Comparison of ENCODE assay signal across 8 cellular contexts in the genomic region with DNA sequence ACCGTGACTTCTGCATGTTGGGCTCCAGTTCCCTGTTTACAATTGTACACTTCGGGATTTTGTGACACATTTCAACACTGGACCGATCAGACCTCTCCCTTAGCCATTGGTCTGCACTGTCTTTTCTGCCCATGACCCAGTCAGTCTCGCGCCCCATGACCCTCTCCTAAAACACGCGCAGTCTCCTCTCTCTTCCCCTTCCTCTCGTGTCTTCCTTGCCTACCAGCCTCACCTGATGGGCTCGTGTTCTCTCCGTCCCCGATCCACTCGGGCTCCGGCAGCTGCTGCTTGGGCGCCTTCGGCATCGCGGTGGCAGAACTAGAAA. TPM values are rescaled to one million over a fixed set of nuclear protein-coding genes. Genes with fewer than 3 reads are reported as not detected.
DNase-seq lines count a peak whose midpoint lies in the region; ATAC-seq and TF ChIP-seq lines count a peak whose summit lies in the region.

No MANE protein-coding gene starts in this region.

- no peaks in the 10 kb centered on the region for H3K27me3 Mint-ChIP-seq in activated T-cell treated with anti-CD3 and anti-CD28 coated beads, Interleukin-2, amount 50 U/mL, for 4 hours (ENCODE audit: low read depth)
- H3K27me3 Mint-ChIP-seq in activated T-helper 1 cell treated with anti-CD3 and anti-CD28 coated beads, Interleukin-12 subunit alpha, Interleukin-12 subunit beta, Interleukin-2, Interleukin-4 antibody, amounts not matched to agents 30 ng/mL and 10 ng/mL and 1 ng/mL, durations not matched to agents 14 hours and 24 hours and 36 hours (ENCODE audit: insufficient read depth) = no peaks in the 10 kb centered on the region

- H3K36me3 ChIP-seq in hepatocyte (replicated peaks; ENCODE audit: insufficient read depth, low read depth) = no peaks in the 10 kb centered on the region

- intact Hi-C loops in activated T-helper 1 cell treated with anti-CD3 and anti-CD28 coated beads, Interleukin-12 subunit alpha, Interleukin-12 subunit beta, Interleukin-2, Interleukin-4 antibody, amounts not matched to agents 30 ng/mL and 10 ng/mL and 1 ng/mL, durations not matched to agents 14 hours and 24 hours and 36 hours (cut with micrococcal nuclease) = loop anchor here (1.0 to 2.0 kb wide), 8 partner anchors 13 to 588 kb away; a partner anchor contains a TSS

- H3K27ac Mint-ChIP-seq in activated T-helper 1 cell treated with anti-CD3 and anti-CD28 coated beads, Interleukin-12 subunit alpha, Interleukin-12 subunit beta, Interleukin-2, Interleukin-4 antibody, amounts not matched to agents 30 ng/mL and 10 ng/mL and 1 ng/mL, durations not matched to agents 14 hours and 24 hours and 36 hours = peak overlapping the region; percentile 98
- H3K27ac Mint-ChIP-seq in stimulated activated effector memory CD8-positive, alpha-beta T cell treated with anti-CD3 and anti-CD28 coated beads, Interleukin-12 subunit alpha, Interleukin-12 subunit beta, amount 100 ng/mL, for 72 hours = peak overlapping the region; percentile 99

- peaks cover 20% of the 10 kb centered on the region for H3K36me3 Mint-ChIP-seq in activated T-cell treated with anti-CD3 and anti-CD28 coated beads, Interleukin-2, amount 50 U/mL, for 4 hours (ENCODE audit: insufficient read depth)
- H3K36me3 Mint-ChIP-seq in activated T-helper 1 cell treated with anti-CD3 and anti-CD28 coated beads, Interleukin-12 subunit alpha, Interleukin-12 subunit beta, Interleukin-2, Interleukin-4 antibody, amounts not matched to agents 30 ng/mL and 10 ng/mL and 1 ng/mL, durations not matched to agents 14 hours and 24 hours and 36 hours (ENCODE audit: low read depth) = peaks cover 17% of the 10 kb centered on the region
- H3K36me3 Mint-ChIP-seq in stimulated activated effector memory CD8-positive, alpha-beta T cell treated with anti-CD3 and anti-CD28 coated beads, Interleukin-12 subunit alpha, Interleukin-12 subunit beta, amount 100 ng/mL, for 72 hours = peaks cover 46% of the 10 kb centered on the region

- H3K27ac ChIP-seq in hepatocyte = peak overlapping the region; percentile 87

- H3K4me2 ChIP-seq in hepatocyte = peak overlapping the region; percentile 77

- peaks cover 17% of the 10 kb centered on the region for H3K4me1 ChIP-seq in hepatocyte (ENCODE audit: insufficient read depth)

- no peaks in the 10 kb centered on the region for H3K9me3 ChIP-seq in hepatocyte (ENCODE audit: low read depth)

- WGBS in hepatocyte (ENCODE audit: low lambda C conversion rate, missing lambda C conversion rate) = under 1% methylated on average over 17 of the region's 17 CpGs

- DNase-seq in activated T-cell treated with anti-CD3 and anti-CD28 coated beads, Interleukin-2, amount 50 U/mL, for 4 hours = no peak
- no peak for DNase-seq in activated T-cell treated with anti-CD3 and anti-CD28 coated beads, Interleukin-2, amount 50 U/mL, for 1 hour
- DNase-seq in activated T-helper 1 cell treated with anti-CD3 and anti-CD28 coated beads, Interleukin-12 subunit alpha, Interleukin-12 subunit beta, Interleukin-2, Interleukin-4 antibody, amounts not matched to agents 30 ng/mL and 10 ng/mL and 1 ng/mL, durations not matched to agents 14 hours and 24 hours and 36 hours (ENCODE audit: low spot score) = no peak
- no peak for DNase-seq in hepatocyte (ENCODE audit: low spot score)
- no peak for DNase-seq in stimulated activated effector memory CD8-positive, alpha-beta T cell treated with anti-CD3 and anti-CD28 coated beads, Interleukin-12 subunit alpha, Interleukin-12 subunit beta, amount 100 ng/mL, for 72 hours (ENCODE audit: low spot score in 2 of 2)
- no peak for DNase-seq in NCI-H187 treated with DMSO at 0.1 percent for 48 hours (lab: John Stamatoyannopoulos, UW)
- DNase-seq in GM10266 (ENCODE audit: extremely low spot score) = no peak

- peaks cover 39% of the 10 kb centered on the region for H3K79me2 ChIP-seq in hepatocyte

- peaks cover 36% of the 10 kb centered on the region for H4K20me1 ChIP-seq in hepatocyte (ENCODE audit: insufficient read depth, poor library complexity, severe bottlenecking)

- peak overlapping the region; percentile 97 for H3K4me3 Mint-ChIP-seq in activated T-cell treated with anti-CD3 and anti-CD28 coated beads, Interleukin-2, amount 50 U/mL, for 4 hours
- peak overlapping the region; percentile 98 for H3K4me3 Mint-ChIP-seq in activated T-helper 1 cell treated with anti-CD3 and anti-CD28 coated beads, Interleukin-12 subunit alpha, Interleukin-12 subunit beta, Interleukin-2, Interleukin-4 antibody, amounts not matched to agents 30 ng/mL and 10 ng/mL and 1 ng/mL, durations not matched to agents 14 hours and 24 hours and 36 hours
- peak overlapping the region; percentile 97 for H3K4me3 Mint-ChIP-seq in stimulated activated effector memory CD8-positive, alpha-beta T cell treated with anti-CD3 and anti-CD28 coated beads, Interleukin-12 subunit alpha, Interleukin-12 subunit beta, amount 100 ng/mL, for 72 hours

- H3K4me1 Mint-ChIP-seq in activated T-cell treated with anti-CD3 and anti-CD28 coated beads, Interleukin-2, amount 50 U/mL, for 4 hours (ENCODE audit: low read depth) = peaks cover 64% of the 10 kb centered on the region
- peaks cover 62% of the 10 kb centered on the region for H3K4me1 Mint-ChIP-seq in activated T-helper 1 cell treated with anti-CD3 and anti-CD28 coated beads, Interleukin-12 subunit alpha, Interleukin-12 subunit beta, Interleukin-2, Interleukin-4 antibody, amounts not matched to agents 30 ng/mL and 10 ng/mL and 1 ng/mL, durations not matched to agents 14 hours and 24 hours and 36 hours (ENCODE audit: low read depth)
- H3K4me1 Mint-ChIP-seq in stimulated activated effector memory CD8-positive, alpha-beta T cell treated with anti-CD3 and anti-CD28 coated beads, Interleukin-12 subunit alpha, Interleukin-12 subunit beta, amount 100 ng/mL, for 72 hours = peaks cover 55% of the 10 kb centered on the region

- no peak for TF ChIP-seq CTCF in hepatocyte (IDR thresholded peaks at IDR 0.05; ENCODE audit: poor library complexity)
- no peak for TF ChIP-seq CTCF in GM10266 (IDR thresholded peaks at IDR 0.05; ENCODE audit: control insufficient read depth, insufficient read depth, low read depth, missing control alignments)

- peak overlapping the region; percentile 26 for H3K4me3 ChIP-seq in hepatocyte

- peak; percentile 2 to 8 for ATAC-seq in activated T-cell treated with anti-CD3 and anti-CD28 coated beads, Interleukin-2, amount 50 U/mL, for 4 hours
- ATAC-seq in HG03108 (IDR thresholded peaks at IDR 0.05; ENCODE audit: unreplicated experiment) = peak; percentile 12
- ATAC-seq in stimulated activated effector memory CD8-positive, alpha-beta T cell treated with anti-CD3 and anti-CD28 coated beads, Interleukin-12 subunit alpha, Interleukin-12 subunit beta, amount 100 ng/mL, for 72 hours = peak; percentile 12

- H2AFZ ChIP-seq in hepatocyte = peak overlapping the region; percentile 69

- H3K9me3 Mint-ChIP-seq in activated T-cell treated with anti-CD3 and anti-CD28 coated beads, Interleukin-2, amount 50 U/mL, for 4 hours = no peaks in the 10 kb centered on the region
- no peaks in the 10 kb centered on the region for H3K9me3 Mint-ChIP-seq in activated T-helper 1 cell treated with anti-CD3 and anti-CD28 coated beads, Interleukin-12 subunit alpha, Interleukin-12 subunit beta, Interleukin-2, Interleukin-4 antibody, amounts not matched to agents 30 ng/mL and 10 ng/mL and 1 ng/mL, durations not matched to agents 14 hours and 24 hours and 36 hours
- no peaks in the 10 kb centered on the region for H3K9me3 Mint-ChIP-seq in stimulated activated effector memory CD8-positive, alpha-beta T cell treated with anti-CD3 and anti-CD28 coated beads, Interleukin-12 subunit alpha, Interleukin-12 subunit beta, amount 100 ng/mL, for 72 hours

- H3K27me3 ChIP-seq in hepatocyte = no peaks in the 10 kb centered on the region

- no peaks in the 10 kb centered on the region for H3K9me2 ChIP-seq in hepatocyte (replicated peaks; ENCODE audit: insufficient read depth)

RNA-seq across cellular contexts. Expression of a gene that starts 0.5 kb away (rescaled TPM):
- 100 to 1,000 TPM; 167 to 181 (median 181) TPM for total RNA-seq in activated T-cell treated with anti-CD3 and anti-CD28 coated beads, Interleukin-2, amount 50 U/mL, for 4 hours
- total RNA-seq in activated T-helper 1 cell treated with anti-CD3 and anti-CD28 coated beads, Interleukin-12 subunit alpha, Interleukin-12 subunit beta, Interleukin-2, Interleukin-4 antibody, amounts not matched to agents 30 ng/mL and 10 ng/mL and 1 ng/mL, durations not matched to agents 14 hours and 24 hours and 36 hours = 115 and 120 TPM in 2 replicates
- total RNA-seq in hepatocyte = 36.5 and 44.1 TPM in 2 replicates
- polyA plus RNA-seq in hepatocyte = 62.0 and 71.3 TPM in 2 replicates

RNA-seq across cellular contexts. Expression of a gene that starts 13.6 kb away (rescaled TPM):
- total RNA-seq in activated T-cell treated with anti-CD3 and anti-CD28 coated beads, Interleukin-2, amount 50 U/mL, for 4 hours = 10 to 100 TPM; 41.3 to 49.3 (median 43.8) TPM
- total RNA-seq in activated T-helper 1 cell treated with anti-CD3 and anti-CD28 coated beads, Interleukin-12 subunit alpha, Interleukin-12 subunit beta, Interleukin-2, Interleukin-4 antibody, amounts not matched to agents 30 ng/mL and 10 ng/mL and 1 ng/mL, durations not matched to agents 14 hours and 24 hours and 36 hours = 41.6 and 42.1 TPM in 2 replicates
- 10.1 and 10.8 TPM in 2 replicates for total RNA-seq in hepatocyte
- polyA plus RNA-seq in hepatocyte = 7.8 and 9.3 TPM in 2 replicates

RNA-seq across cellular contexts. Expression of a gene that starts 14.4 kb away (rescaled TPM):
- total RNA-seq in activated T-cell treated with anti-CD3 and anti-CD28 coated beads, Interleukin-2, amount 50 U/mL, for 4 hours = 100 to 1,000 TPM; 134 to 142 (median 138) TPM
- 86.3 and 92.4 TPM in 2 replicates for total RNA-seq in activated T-helper 1 cell treated with anti-CD3 and anti-CD28 coated beads, Interleukin-12 subunit alpha, Interleukin-12 subunit beta, Interleukin-2, Interleukin-4 antibody, amounts not matched to agents 30 ng/mL and 10 ng/mL and 1 ng/mL, durations not matched to agents 14 hours and 24 hours and 36 hours
- 29.5 and 33.2 TPM in 2 replicates for total RNA-seq in hepatocyte
- polyA plus RNA-seq in hepatocyte = 81.1 and 101 TPM in 2 replicates

RNA-seq across cellular contexts. Expression of a gene that starts 46.3 kb away (rescaled TPM):
- total RNA-seq in activated T-cell treated with anti-CD3 and anti-CD28 coated beads, Interleukin-2, amount 50 U/mL, for 4 hours = 100 to 1,000 TPM; 102 to 106 (median 106) TPM
- 124 and 126 TPM in 2 replicates for total RNA-seq in activated T-helper 1 cell treated with anti-CD3 and anti-CD28 coated beads, Interleukin-12 subunit alpha, Interleukin-12 subunit beta, Interleukin-2, Interleukin-4 antibody, amounts not matched to agents 30 ng/mL and 10 ng/mL and 1 ng/mL, durations not matched to agents 14 hours and 24 hours and 36 hours
- 34.5 and 36.2 TPM in 2 replicates for total RNA-seq in hepatocyte
- 38.2 and 38.6 TPM in 2 replicates for polyA plus RNA-seq in hepatocyte

RNA-seq across cellular contexts. Expression of a gene that starts 46.9 kb away (rescaled TPM):
- total RNA-seq in activated T-cell treated with anti-CD3 and anti-CD28 coated beads, Interleukin-2, amount 50 U/mL, for 4 hours = 100 to 1,000 TPM in 2 of 3 donors, 10 to 100 TPM in 1; 98.6 to 108 (median 103) TPM
- total RNA-seq in activated T-helper 1 cell treated with anti-CD3 and anti-CD28 coated beads, Interleukin-12 subunit alpha, Interleukin-12 subunit beta, Interleukin-2, Interleukin-4 antibody, amounts not matched to agents 30 ng/mL and 10 ng/mL and 1 ng/mL, durations not matched to agents 14 hours and 24 hours and 36 hours = 75.5 and 77.7 TPM in 2 replicates
- total RNA-seq in hepatocyte = 38.7 and 40.1 TPM in 2 replicates
- 59.4 and 60.9 TPM in 2 replicates for polyA plus RNA-seq in hepatocyte
